Comparison of ENCODE assay signal across 26 cellular contexts in the genomic region with DNA sequence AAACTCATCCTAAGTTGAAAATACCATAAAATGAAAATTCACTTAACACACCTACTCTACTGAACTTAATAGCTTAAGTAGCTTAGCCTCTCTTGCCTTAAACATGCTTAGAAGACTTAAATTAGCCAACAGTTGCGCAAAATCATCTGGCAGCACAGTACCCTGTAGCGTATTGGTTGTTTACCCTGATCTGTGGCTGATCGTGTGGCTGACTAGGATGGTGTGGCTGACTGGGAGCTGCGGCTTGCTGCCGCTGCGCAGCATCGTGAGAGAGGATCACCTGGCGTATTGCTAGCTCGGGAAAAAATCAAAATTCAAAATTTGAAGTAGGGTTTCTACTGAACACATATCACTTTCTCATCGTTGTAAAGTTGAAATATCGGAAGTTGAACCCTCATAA. TPM values are rescaled to one million over a fixed set of nuclear protein-coding genes. Genes with fewer than 3 reads are reported as not detected.
DNase-seq lines count a peak whose midpoint lies in the region; ATAC-seq, FAIRE-seq and TF ChIP-seq lines count a peak whose summit lies in the region.
"Had no signal": no experiment of that assay in that cellular context is flagged by ENCODE, and none has a peak within 500 bp of the region (broad histone marks: within the 10 kb centered on the region; RNA-seq: fewer than 3 reads in every experiment).

No MANE protein-coding gene starts in this region.

- no peak overlapping the region for H3K4me3 ChIP-seq in NB4 (ENCODE audit: low read depth, low read length)
- no peak overlapping the region for H3K4me3 ChIP-seq in fibroblast of villous mesenchyme (ENCODE audit: low read depth, low read length)
- H3K4me3 ChIP-seq: heart right ventricle, left ventricle myocardium inferior, skin epidermis, transverse colon had no signal

- TF ChIP-seq POLR2A in NB4 (IDR thresholded peaks at IDR 0.05; ENCODE audit: extremely low read depth, insufficient read length) = no peak

- peak; percentile 92 for FAIRE-seq in D721Med (lab: Jason Lieb, UNC)

- ATAC-seq in GM18873 (IDR thresholded peaks at IDR 0.05; ENCODE audit: low FRiP score, unreplicated experiment) (no peak), HG03095 (IDR thresholded peaks at IDR 0.05; ENCODE audit: unreplicated experiment) (no peak), GM19452 (IDR thresholded peaks at IDR 0.05; ENCODE audit: unreplicated experiment) (no peak)
- ATAC-seq: activated T-cell treated with anti-CD3 and anti-CD28 coated beads, Interleukin-2, amount 50 U/mL, for 4 hours; heart right ventricle; stimulated activated naive CD8-positive, alpha-beta T cell treated with anti-CD3 and anti-CD28 coated beads, Interleukin-15, amount 100 ng/mL, for 72 hours had no signal

- DNase-seq in D721Med (ENCODE audit: insufficient read length, low spot score) (peak; percentile 59), NB4 (ENCODE audit: low read depth) (peak; percentile 66), SIG-M5 (lab: John Stamatoyannopoulos, UW) (peak; percentile 29), fibroblast of villous mesenchyme (ENCODE audit: low read depth) (peak; percentile 88), NCI-H510A treated with DMSO at 0.1 percent for 48 hours (lab: John Stamatoyannopoulos, UW) (no peak)
- DNase-seq: activated CD4-positive, CD25-positive, alpha-beta regulatory T cell treated with anti-CD3 and anti-CD28 coated beads, Interleukin-2, amount 50 U/mL, for 72 hours; activated CD8-positive, alpha-beta memory T cell treated with anti-CD3 and anti-CD28 coated beads for 24 hours; activated naive CD4-positive, alpha-beta T cell treated with anti-CD3 and anti-CD28 coated beads, Interleukin-2, amount 50 U/mL, for 16 hours; activated T-cell treated with anti-CD3 and anti-CD28 coated beads, Interleukin-2, amount 50 U/mL, for 4 hours; CD4-positive, CD25-positive, alpha-beta regulatory T cell; DMS153; GDM1; GOT3; heart right ventricle; left ventricle myocardium inferior; NCI-H1105 treated with DMSO at 0.1 percent for 48 hours; NCI-H2171; SK-N-SH; stimulated activated CD4-positive, alpha-beta T cell treated with anti-CD3 and anti-CD28 coated beads, Interleukin-2, amount 100 ng/mL, for 48 hours; stimulated activated naive CD8-positive, alpha-beta T cell treated with anti-CD3 and anti-CD28 coated beads, Interleukin-15, amount 100 ng/mL, for 72 hours; T-helper 9 cell; transverse colon had no signal

- TF ChIP-seq CTCF in D721Med (IDR thresholded peaks at IDR 0.05; ENCODE audit: insufficient read depth, missing control alignments) (no peak), NB4 (IDR thresholded peaks at IDR 0.05; ENCODE audit: low read depth, low read length) (no peak), fibroblast of villous mesenchyme (IDR thresholded peaks at IDR 0.05; ENCODE audit: insufficient read depth, low read depth, low read length) (no peak)

RNA-seq across cellular contexts. Expression of gene RUFY3, which starts 6.3 kb away (rescaled TPM):
- 56.7 and 60.5 TPM in 2 replicates for total RNA-seq in fibroblast of villous mesenchyme

RNA-seq across cellular contexts. Expression of gene UTP3, which starts 39.8 kb away (rescaled TPM):
- total RNA-seq in fibroblast of villous mesenchyme = 15.1 and 23.3 TPM in 2 replicates
